Comparison of ENCODE assay signal across 12 cellular contexts in the genomic region with DNA sequence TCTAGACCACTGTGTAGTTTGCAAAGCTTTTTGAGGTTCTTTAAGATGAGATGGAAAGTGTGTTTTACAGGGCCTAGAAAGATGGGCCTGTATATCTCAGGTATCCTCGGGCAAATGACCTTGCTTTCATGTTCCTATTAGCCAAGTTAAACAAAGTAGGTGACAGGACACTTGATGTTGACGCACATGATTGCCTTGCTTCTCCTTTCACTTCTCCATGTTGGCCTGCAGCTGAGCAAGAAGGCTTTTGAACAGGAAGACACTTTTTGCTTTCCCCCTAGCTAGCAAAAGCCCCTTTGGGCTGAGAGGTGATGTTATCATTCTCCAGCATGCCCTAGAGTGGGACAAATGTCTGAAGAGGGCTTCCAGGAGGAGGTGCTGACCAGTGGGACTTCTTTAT.
DNase-seq lines count a peak whose midpoint lies in the region; ATAC-seq and TF ChIP-seq lines count a peak whose summit lies in the region.
"Had no signal": no experiment of that assay in that cellular context is flagged by ENCODE, and none has a peak within 500 bp of the region (broad histone marks: within the 10 kb centered on the region; RNA-seq: fewer than 3 reads in every experiment).

No MANE protein-coding gene starts in this region.

- H3K27me3 Mint-ChIP-seq in GM23338 (ENCODE audit: insufficient read depth, low read depth, poor library complexity) = no peaks in the 10 kb centered on the region
- H3K27me3 Mint-ChIP-seq in stimulated activated memory B cell treated with anti-CD40 and anti-IgM and Interleukin-4, amounts not matched to agents 10 μg/mL and 1 μg/mL and 100 μg/mL, for 72 hours = no peaks in the 10 kb centered on the region
- H3K27me3 Mint-ChIP-seq in naive thymus-derived CD8-positive, alpha-beta T cell = no peaks in the 10 kb centered on the region

- ATAC-seq in GM23338 (no peak), HG03469 (IDR thresholded peaks at IDR 0.05; ENCODE audit: unreplicated experiment) (peak; percentile 87)
- ATAC-seq in stimulated activated memory B cell treated with anti-CD40 and anti-IgM and Interleukin-4, amounts not matched to agents 10 μg/mL and 1 μg/mL and 100 μg/mL, for 72 hours = peak; percentile 92
- no peak for ATAC-seq in naive thymus-derived CD8-positive, alpha-beta T cell
- ATAC-seq: activated CD8-positive, alpha-beta T cell treated with anti-CD3 and anti-CD28 coated beads, Interleukin-2, amount 10 ng/mL, durations not matched to agents 7 days and 5 days had no signal

- peaks cover 45% of the 10 kb centered on the region for H3K4me1 Mint-ChIP-seq in GM23338
- peaks cover 31% of the 10 kb centered on the region for H3K4me1 Mint-ChIP-seq in stimulated activated memory B cell treated with anti-CD40 and anti-IgM and Interleukin-4, amounts not matched to agents 10 μg/mL and 1 μg/mL and 100 μg/mL, for 72 hours
- H3K4me1 Mint-ChIP-seq in naive thymus-derived CD8-positive, alpha-beta T cell = peaks cover 0 to 17% (median 0%) of the 10 kb centered on the region in 4 donors

- no peak overlapping the region for H3K4me3 ChIP-seq in GM23338
- H3K4me3 ChIP-seq: SJSA1 had no signal

- no peak for TF ChIP-seq CTCF in GM23338 (conservative IDR thresholded peaks at IDR 0.05; ENCODE audit: low read depth in 2 of 2)

- H3K4me1 ChIP-seq in GM23338 (ENCODE audit: insufficient read depth) = peaks cover 29% of the 10 kb centered on the region
- H3K4me1 ChIP-seq: SJSA1 had no signal

- no peaks in the 10 kb centered on the region for H3K27me3 ChIP-seq in GM23338 (ENCODE audit: insufficient read depth)
- H3K27me3 ChIP-seq: SJSA1 had no signal

- H3K27ac ChIP-seq in GM23338 (ENCODE audit: low read depth) = peak overlapping the region; percentile 27; the same call in 1 of the 2 replicates
- H3K27ac ChIP-seq: 22Rv1, SJSA1 had no signal

- H3K36me3 Mint-ChIP-seq in GM23338 (ENCODE audit: low read depth) = no peaks in the 10 kb centered on the region
- H3K36me3 Mint-ChIP-seq in stimulated activated memory B cell treated with anti-CD40 and anti-IgM and Interleukin-4, amounts not matched to agents 10 μg/mL and 1 μg/mL and 100 μg/mL, for 72 hours = no peaks in the 10 kb centered on the region
- H3K36me3 Mint-ChIP-seq in naive thymus-derived CD8-positive, alpha-beta T cell = no peaks in the 10 kb centered on the region

- H3K4me2 ChIP-seq in GM23338 = peak overlapping the region; percentile 65

- POLR2A ChIA-PET in naive thymus-derived CD8-positive, alpha-beta T cell (lab: Charles Lee) = no interaction called here

- no peaks in the 10 kb centered on the region for H3K9me3 Mint-ChIP-seq in GM23338
- H3K9me3 Mint-ChIP-seq in stimulated activated memory B cell treated with anti-CD40 and anti-IgM and Interleukin-4, amounts not matched to agents 10 μg/mL and 1 μg/mL and 100 μg/mL, for 72 hours = no peaks in the 10 kb centered on the region
- H3K9me3 Mint-ChIP-seq in naive thymus-derived CD8-positive, alpha-beta T cell = no peaks in the 10 kb centered on the region

- no peak overlapping the region for H3K4me3 Mint-ChIP-seq in GM23338
- H3K4me3 Mint-ChIP-seq in stimulated activated memory B cell treated with anti-CD40 and anti-IgM and Interleukin-4, amounts not matched to agents 10 μg/mL and 1 μg/mL and 100 μg/mL, for 72 hours = peak overlapping the region; percentile 29
- no peak overlapping the region for H3K4me3 Mint-ChIP-seq in naive thymus-derived CD8-positive, alpha-beta T cell
- H3K4me3 Mint-ChIP-seq: activated CD8-positive, alpha-beta T cell treated with anti-CD3 and anti-CD28 coated beads, Interleukin-2, amount 10 ng/mL, durations not matched to agents 7 days and 5 days had no signal

- no peaks in the 10 kb centered on the region for H3K36me3 ChIP-seq in GM23338 (ENCODE audit: insufficient read depth)
- H3K36me3 ChIP-seq: SJSA1 had no signal

- no peaks in the 10 kb centered on the region for H3K9me2 ChIP-seq in GM23338 (ENCODE audit: insufficient read depth)

- no peaks in the 10 kb centered on the region for H4K20me1 ChIP-seq in GM23338 (replicated peaks; ENCODE audit: insufficient read depth)

- H3F3A ChIP-seq in GM23338 (replicated peaks; ENCODE audit: low read depth) = no peaks in the 10 kb centered on the region

- no peak overlapping the region for H2AFZ ChIP-seq in GM23338

- no peaks in the 10 kb centered on the region for H3K79me2 ChIP-seq in GM23338 (replicated peaks; ENCODE audit: insufficient read depth)

- peak; percentile 21 for DNase-seq in DMS53 (lab: John Stamatoyannopoulos, UW)
- no peak for DNase-seq in DMS53 treated with DMSO at 0.1 percent for 48 hours (lab: John Stamatoyannopoulos, UW; ENCODE audit: unreplicated experiment)
- no peak for DNase-seq in GM23338 (ENCODE audit: low spot score)
- no peak for DNase-seq in OCI-M1 (lab: John Stamatoyannopoulos, UW)
- no peak for DNase-seq in NCI-H226
- DNase-seq in naive thymus-derived CD8-positive, alpha-beta T cell = no peak
- DNase-seq: activated CD8-positive, alpha-beta T cell treated with anti-CD3 and anti-CD28 coated beads, Interleukin-2, amount 10 ng/mL, durations not matched to agents 7 days and 5 days; DMS153 had no signal

- no peak overlapping the region for H3K27ac Mint-ChIP-seq in GM23338
- H3K27ac Mint-ChIP-seq in stimulated activated memory B cell treated with anti-CD40 and anti-IgM and Interleukin-4, amounts not matched to agents 10 μg/mL and 1 μg/mL and 100 μg/mL, for 72 hours = peak overlapping the region; percentile 90
- peak overlapping the region in 1 of 10 donors; percentile 72 for H3K27ac Mint-ChIP-seq in naive thymus-derived CD8-positive, alpha-beta T cell
- H3K27ac Mint-ChIP-seq: activated CD8-positive, alpha-beta T cell treated with anti-CD3 and anti-CD28 coated beads, Interleukin-2, amount 10 ng/mL, durations not matched to agents 7 days and 5 days had no signal

TF ChIP-seq in GM23338, 12 proteins besides CTCF, POLR2A, EP300 and RAD21 (continues in another document):
- no peak for TF ChIP-seq ZNF462 (CRISPR knock-in tag; IDR thresholded peaks at IDR 0.05)
- TF ChIP-seq EZH2phosphoT487 (IDR thresholded peaks at IDR 0.05; ENCODE audit: unreplicated experiment) = no peak
- TF ChIP-seq JUNB (IDR thresholded peaks at IDR 0.05; ENCODE audit: unreplicated experiment) = no peak
- no peak for TF ChIP-seq EZH2 (IDR thresholded peaks at IDR 0.05; ENCODE audit: low read depth, unreplicated experiment)
- TF ChIP-seq ZNF114 (CRISPR knock-in tag; IDR thresholded peaks at IDR 0.05) = no peak
- no peak for TF ChIP-seq ZNF331 (CRISPR knock-in tag; IDR thresholded peaks at IDR 0.05; ENCODE audit: low read depth)
- no peak for TF ChIP-seq POLR2AphosphoS5 (IDR thresholded peaks at IDR 0.05; ENCODE audit: low read depth)
- TF ChIP-seq STAT1 (IDR thresholded peaks at IDR 0.05; ENCODE audit: unreplicated experiment) = no peak

Comparison
In these comparisons a context has a peak if more than half of its experiments do, and no peak if none do; other contexts are left out.
1. ATAC-seq: peak in HG03469 (single experiment) and stimulated activated memory B cell treated with anti-CD40 and anti-IgM and Interleukin-4, amounts not matched to agents 10 μg/mL and 1 μg/mL and 100 μg/mL, for 72 hours (single experiment); none in GM23338 (single experiment) and naive thymus-derived CD8-positive, alpha-beta T cell (0 of 2).